In the genomic region with DNA sequence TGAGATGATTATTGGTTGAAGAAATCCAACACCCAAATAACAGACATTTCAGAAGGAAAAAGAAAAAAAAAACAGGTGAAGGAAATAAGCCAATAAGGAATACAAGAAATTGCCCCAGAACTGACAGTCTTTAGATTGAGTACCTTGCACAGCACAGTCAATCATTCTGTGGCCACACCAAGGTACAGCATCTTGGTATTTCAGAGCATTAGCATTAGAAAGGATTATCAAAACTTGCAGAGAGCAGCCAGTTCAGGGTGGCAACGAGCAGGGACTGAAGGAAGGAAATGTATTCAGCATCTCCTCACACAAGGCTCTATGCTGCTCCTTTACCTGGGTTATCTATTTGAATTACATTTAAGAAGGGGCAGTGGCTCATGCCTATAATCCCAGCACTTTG, we compare ENCODE assay signal across 9 cellular contexts. TPM values are rescaled to one million over a fixed set of nuclear protein-coding genes. Genes with fewer than 3 reads are reported as not detected.
DNase-seq lines count a peak whose midpoint lies in the region; ATAC-seq and TF ChIP-seq lines count a peak whose summit lies in the region.
"Had no signal": no experiment of that assay in that cellular context is flagged by ENCODE, and none has a peak within 500 bp of the region (broad histone marks: within the 10 kb centered on the region; RNA-seq: fewer than 3 reads in every experiment).

No MANE protein-coding gene starts in this region.

- no peak for TF ChIP-seq CTCF in neural progenitor cell (IDR thresholded peaks at IDR 0.05)

- ATAC-seq in activated CD4-positive, alpha-beta T cell treated with anti-CD3 and anti-CD28 coated beads for 36 hours, result peak; percentile 47
- ATAC-seq in HG02981 (IDR thresholded peaks at IDR 0.05; ENCODE audit: unreplicated experiment), result peak; percentile 40
- ATAC-seq in activated CD8-positive, alpha-beta T cell treated with anti-CD3 and anti-CD28 coated beads, Interleukin-2, amount 10 ng/mL, durations not matched to agents 7 days and 5 days, result peak; percentile 57

- H3K4me1 ChIP-seq in neural progenitor cell, result peaks cover 19% of the 10 kb centered on the region

- H3K4me3 Mint-ChIP-seq in activated CD4-positive, alpha-beta T cell treated with anti-CD3 and anti-CD28 coated beads for 36 hours, result peak overlapping the region; percentile 60
- peak overlapping the region; percentile 72 for H3K4me3 Mint-ChIP-seq in activated CD8-positive, alpha-beta T cell treated with anti-CD3 and anti-CD28 coated beads, Interleukin-2, amount 10 ng/mL, durations not matched to agents 7 days and 5 days
- no peak overlapping the region for H3K4me3 Mint-ChIP-seq in neural progenitor cell

- H3K27me3 ChIP-seq in neural progenitor cell, result no peaks in the 10 kb centered on the region

- peak overlapping the region; percentile 75 for H3K27ac Mint-ChIP-seq in activated CD4-positive, alpha-beta T cell treated with anti-CD3 and anti-CD28 coated beads for 36 hours
- H3K27ac Mint-ChIP-seq in activated CD8-positive, alpha-beta T cell treated with anti-CD3 and anti-CD28 coated beads, Interleukin-2, amount 10 ng/mL, durations not matched to agents 7 days and 5 days, result peak overlapping the region; percentile 92
- H3K27ac Mint-ChIP-seq in neural progenitor cell, result no peak overlapping the region

- no peaks in the 10 kb centered on the region for H3K27me3 Mint-ChIP-seq in activated CD4-positive, alpha-beta T cell treated with anti-CD3 and anti-CD28 coated beads for 36 hours
- no peaks in the 10 kb centered on the region for H3K27me3 Mint-ChIP-seq in activated CD8-positive, alpha-beta T cell treated with anti-CD3 and anti-CD28 coated beads, Interleukin-2, amount 10 ng/mL, durations not matched to agents 7 days and 5 days (ENCODE audit: low read depth)
- H3K27me3 Mint-ChIP-seq in neural progenitor cell (ENCODE audit: insufficient read depth, low read depth), result peaks cover 2% of the 10 kb centered on the region

- H3K4me2 ChIP-seq in neural progenitor cell, result no peak overlapping the region

- no peak overlapping the region for H3K4me3 ChIP-seq in neural progenitor cell

- H4K20me1 ChIP-seq in neural progenitor cell (ENCODE audit: low read depth), result no peaks in the 10 kb centered on the region

- CTCF ChIA-PET in activated CD4-positive, alpha-beta T cell treated with anti-CD3 and anti-CD28 coated beads for 36 hours (lab: Charles Lee), result no interaction called here
- CTCF ChIA-PET in activated CD8-positive, alpha-beta T cell treated with anti-CD3 and anti-CD28 coated beads, Interleukin-2, amount 10 ng/mL, durations not matched to agents 7 days and 5 days (lab: Charles Lee), result interaction anchor here (3.4 kb wide), 1 partner anchor 45 kb away, joined by 21 read pairs; no protein-coding TSS in a partner anchor

- H3K9me3 ChIP-seq in neural progenitor cell (ENCODE audit: low read depth), result no peaks in the 10 kb centered on the region

- H3K4me1 Mint-ChIP-seq in activated CD4-positive, alpha-beta T cell treated with anti-CD3 and anti-CD28 coated beads for 36 hours, result peaks cover 73% of the 10 kb centered on the region
- peaks cover 66% of the 10 kb centered on the region for H3K4me1 Mint-ChIP-seq in activated CD8-positive, alpha-beta T cell treated with anti-CD3 and anti-CD28 coated beads, Interleukin-2, amount 10 ng/mL, durations not matched to agents 7 days and 5 days (ENCODE audit: low read depth)
- peaks cover 15% of the 10 kb centered on the region for H3K4me1 Mint-ChIP-seq in neural progenitor cell

- POLR2A ChIA-PET in activated CD4-positive, alpha-beta T cell treated with anti-CD3 and anti-CD28 coated beads for 36 hours (lab: Charles Lee), result no interaction called here
- POLR2A ChIA-PET in activated CD8-positive, alpha-beta T cell treated with anti-CD3 and anti-CD28 coated beads, Interleukin-2, amount 10 ng/mL, durations not matched to agents 7 days and 5 days (lab: Charles Lee), result interaction anchor here (1.0 kb wide), 1 partner anchor 45 kb away, joined by 6 read pairs; no protein-coding TSS in a partner anchor

- no peak overlapping the region for H2AFZ ChIP-seq in neural progenitor cell (replicated peaks)

- no peak overlapping the region for H3K9ac ChIP-seq in neural progenitor cell

- no peaks in the 10 kb centered on the region for H3K9me3 Mint-ChIP-seq in activated CD4-positive, alpha-beta T cell treated with anti-CD3 and anti-CD28 coated beads for 36 hours (ENCODE audit: low read depth)
- no peaks in the 10 kb centered on the region for H3K9me3 Mint-ChIP-seq in activated CD8-positive, alpha-beta T cell treated with anti-CD3 and anti-CD28 coated beads, Interleukin-2, amount 10 ng/mL, durations not matched to agents 7 days and 5 days (ENCODE audit: insufficient read depth)
- H3K9me3 Mint-ChIP-seq in neural progenitor cell, result peaks cover 3% of the 10 kb centered on the region

- no peak overlapping the region for H3K27ac ChIP-seq in neural progenitor cell

- no peaks in the 10 kb centered on the region for H3K79me2 ChIP-seq in neural progenitor cell (ENCODE audit: low read depth)

- intact Hi-C loops in activated CD4-positive, alpha-beta T cell treated with anti-CD3 and anti-CD28 coated beads for 36 hours (cut with DNase I, micrococcal nuclease), result loop anchor here in 1 of 2 experiments (2.0 to 5.0 kb wide), 4 partner anchors 285 to 860 kb away; partner anchors contain the start of genes BCL2L13 and PEX26

- H3K36me3 Mint-ChIP-seq in activated CD4-positive, alpha-beta T cell treated with anti-CD3 and anti-CD28 coated beads for 36 hours (ENCODE audit: low read depth), result peaks cover 5% of the 10 kb centered on the region
- H3K36me3 Mint-ChIP-seq in activated CD8-positive, alpha-beta T cell treated with anti-CD3 and anti-CD28 coated beads, Interleukin-2, amount 10 ng/mL, durations not matched to agents 7 days and 5 days (ENCODE audit: low read depth), result peaks cover 31% of the 10 kb centered on the region
- H3K36me3 Mint-ChIP-seq in neural progenitor cell, result no peaks in the 10 kb centered on the region

- DNase-seq in activated CD4-positive, alpha-beta T cell treated with anti-CD3 and anti-CD28 coated beads for 36 hours, result peak; percentile 34
- no peak for DNase-seq in activated CD4-positive, alpha-beta T cell treated with anti-CD3 and anti-CD28 coated beads for 4 hours
- DNase-seq in activated CD8-positive, alpha-beta T cell treated with anti-CD3 and anti-CD28 coated beads, Interleukin-2, amount 10 ng/mL, durations not matched to agents 7 days and 5 days, result peak; percentile 60
- peak; percentile 33 for DNase-seq in neural progenitor cell (ENCODE audit: low spot score)
- DNase-seq in T-helper 9 cell, result no peak
- no peak for DNase-seq in NCI-H524 treated with DMSO at 0.1 percent for 48 hours (lab: John Stamatoyannopoulos, UW)
- no peak for DNase-seq in GDM1 (lab: John Stamatoyannopoulos, UW)
- DNase-seq: KG1 had no signal

- peaks cover 26% of the 10 kb centered on the region for H3F3A ChIP-seq in neural progenitor cell (ENCODE audit: low read depth)

- no peaks in the 10 kb centered on the region for H3K36me3 ChIP-seq in neural progenitor cell

RNA-seq across cellular contexts. Expression of gene ADA2, which starts 2.1 kb away (rescaled TPM):
- total RNA-seq in activated CD4-positive, alpha-beta T cell treated with anti-CD3 and anti-CD28 coated beads for 36 hours, result 1 to 10 TPM; 5.4 to 6.1 TPM
- total RNA-seq in activated CD8-positive, alpha-beta T cell treated with anti-CD3 and anti-CD28 coated beads, Interleukin-2, amount 10 ng/mL, durations not matched to agents 7 days and 5 days, result 10 to 100 TPM; 61.5 to 65.0 TPM
- 30.1 and 49.9 TPM in 2 replicates for total RNA-seq in neural progenitor cell (ENCODE audit: low replicate concordance)

RNA-seq across cellular contexts. Expression of gene HDHD5, which starts 58.1 kb away (rescaled TPM):
- 10 to 100 TPM; 51.6 to 69.0 TPM for total RNA-seq in activated CD4-positive, alpha-beta T cell treated with anti-CD3 and anti-CD28 coated beads for 36 hours
- 10 to 100 TPM; 38.5 to 40.7 TPM for total RNA-seq in activated CD8-positive, alpha-beta T cell treated with anti-CD3 and anti-CD28 coated beads, Interleukin-2, amount 10 ng/mL, durations not matched to agents 7 days and 5 days
- total RNA-seq in neural progenitor cell (ENCODE audit: low replicate concordance), result 39.7 and 80.3 TPM in 2 replicates

Comparison
In these comparisons a context has a peak if more than half of its experiments do, and no peak if none do; other contexts are left out.
1. DNase-seq: peak in activated CD4-positive, alpha-beta T cell treated with anti-CD3 and anti-CD28 coated beads for 36 hours (single experiment), activated CD8-positive, alpha-beta T cell treated with anti-CD3 and anti-CD28 coated beads, Interleukin-2, amount 10 ng/mL, durations not matched to agents 7 days and 5 days (single experiment) and neural progenitor cell (single experiment); none in activated CD4-positive, alpha-beta T cell treated with anti-CD3 and anti-CD28 coated beads for 4 hours (0 of 2), T-helper 9 cell (single experiment), NCI-H524 treated with DMSO at 0.1 percent for 48 hours (single experiment) and GDM1 (single experiment).
2. Peak in every context shown above with its lines, with median percentiles within 50 percentile points of each other: ATAC-seq.